Comparison of ENCODE assay signal across 1 cellular context in genomic region chr3:38133557-38134405, GRCh38.
TF ChIP-seq lines count a peak whose summit lies in the region.

No MANE protein-coding gene starts in this region.

TF ChIP-seq in HepG2, 621 proteins besides CTCF, POLR2A, EP300 and RAD21 (continued from another document and continues in another):
- TF ChIP-seq UBTF (CRISPR knock-in tag; IDR thresholded peaks at IDR 0.05), result peak; percentile 71; the same call in 1 of the 2 replicates
- TF ChIP-seq SAFB2 (CRISPR knock-in tag; IDR thresholded peaks at IDR 0.05; ENCODE audit: borderline replicate concordance, low read depth), result no peak
- TF ChIP-seq ZNF180 (CRISPR knock-in tag; IDR thresholded peaks at IDR 0.05; ENCODE audit: borderline replicate concordance, low read depth), result no peak
- peak; percentile 92 for TF ChIP-seq ZNF614 (CRISPR knock-in tag; IDR thresholded peaks at IDR 0.05; ENCODE audit: borderline replicate concordance)
- peak; percentile 99 for TF ChIP-seq RXRB (CRISPR knock-in tag; IDR thresholded peaks at IDR 0.05; ENCODE audit: borderline replicate concordance)
- no peak; the same call in 1 of the 2 replicates for TF ChIP-seq MED13 (CRISPR knock-in tag; IDR thresholded peaks at IDR 0.05)
- no peak; the same call in 1 of the 2 replicates for TF ChIP-seq ZFP90 (CRISPR knock-in tag; IDR thresholded peaks at IDR 0.05; ENCODE audit: borderline replicate concordance)
- TF ChIP-seq ZNF430 (CRISPR knock-in tag; IDR thresholded peaks at IDR 0.05), result peak; percentile 60; the same call in 1 of the 2 replicates
- TF ChIP-seq ARNT (IDR thresholded peaks at IDR 0.05), result no peak
- no peak for TF ChIP-seq TIGD3 (CRISPR knock-in tag; IDR thresholded peaks at IDR 0.05; ENCODE audit: borderline replicate concordance)
- TF ChIP-seq SP140L (CRISPR knock-in tag; IDR thresholded peaks at IDR 0.05; ENCODE audit: borderline replicate concordance), result 0 out of 2 replicates have a peak, but pooled peaks have one; percentile 49
- TF ChIP-seq ZNF737 (CRISPR knock-in tag; IDR thresholded peaks at IDR 0.05; ENCODE audit: borderline replicate concordance), result no peak
- no peak for TF ChIP-seq ZSCAN12 (CRISPR knock-in tag; IDR thresholded peaks at IDR 0.05)
- TF ChIP-seq SKI (IDR thresholded peaks at IDR 0.05; ENCODE audit: partially characterized antibody), result peak; percentile 59
- no peak for TF ChIP-seq ZFP62 (CRISPR knock-in tag; IDR thresholded peaks at IDR 0.05)
- no peak for TF ChIP-seq EZH2 (conservative IDR thresholded peaks at IDR 0.05; ENCODE audit: low read depth, low read length)
- TF ChIP-seq KLF15 (CRISPR knock-in tag; IDR thresholded peaks at IDR 0.05; ENCODE audit: borderline replicate concordance), result no peak
- no peak for TF ChIP-seq ZNF75D (CRISPR knock-in tag; IDR thresholded peaks at IDR 0.05; ENCODE audit: borderline replicate concordance)
- no peak for TF ChIP-seq GLMP (CRISPR knock-in tag; IDR thresholded peaks at IDR 0.05; ENCODE audit: borderline replicate concordance)
- TF ChIP-seq PRMT3 (CRISPR knock-in tag; IDR thresholded peaks at IDR 0.05; ENCODE audit: borderline replicate concordance, low read depth), result no peak
- peak; percentile 76 for TF ChIP-seq PHF5A (CRISPR knock-in tag; IDR thresholded peaks at IDR 0.05; ENCODE audit: low read depth, unreplicated experiment)
- TF ChIP-seq HES4 (CRISPR knock-in tag; IDR thresholded peaks at IDR 0.05; ENCODE audit: borderline replicate concordance), result no peak
- TF ChIP-seq ZNF607 (CRISPR knock-in tag; IDR thresholded peaks at IDR 0.05; ENCODE audit: borderline replicate concordance), result 0 out of 2 replicates have a peak, but pooled peaks have one; percentile 22
- TF ChIP-seq NR1H2 (CRISPR knock-in tag; IDR thresholded peaks at IDR 0.05; ENCODE audit: borderline replicate concordance, low read depth), result no peak
- no peak for TF ChIP-seq ZNF136 (CRISPR knock-in tag; IDR thresholded peaks at IDR 0.05; ENCODE audit: low read depth)
- TF ChIP-seq JUND (CRISPR knock-in tag; IDR thresholded peaks at IDR 0.05), result peak; percentile 98
- no peak for TF ChIP-seq PHF20 (CRISPR knock-in tag; IDR thresholded peaks at IDR 0.05)
- TF ChIP-seq ZNF619 (CRISPR knock-in tag; IDR thresholded peaks at IDR 0.05), result no peak
- TF ChIP-seq ARHGAP35 (CRISPR knock-in tag; IDR thresholded peaks at IDR 0.05; ENCODE audit: borderline replicate concordance), result no peak
- no peak for TF ChIP-seq ZNF777 (CRISPR knock-in tag; IDR thresholded peaks at IDR 0.05)
- peak; percentile 73; the same call in 1 of the 2 replicates for TF ChIP-seq ZBTB20 (CRISPR knock-in tag; IDR thresholded peaks at IDR 0.05; ENCODE audit: borderline replicate concordance, low read depth)
- no peak for TF ChIP-seq ZMYM3 (CRISPR knock-in tag; IDR thresholded peaks at IDR 0.05)
- TF ChIP-seq HMG20B (CRISPR knock-in tag; conservative IDR thresholded peaks at IDR 0.05), result no peak; the same call in 1 of the 2 replicates
- no peak for TF ChIP-seq ZNF263 (CRISPR knock-in tag; IDR thresholded peaks at IDR 0.05)
- no peak for TF ChIP-seq ZNF18 (CRISPR knock-in tag; IDR thresholded peaks at IDR 0.05; ENCODE audit: insufficient replicate concordance)
- TF ChIP-seq ZNF143 (CRISPR knock-in tag; IDR thresholded peaks at IDR 0.05), result no peak
- TF ChIP-seq NCOR1 (IDR thresholded peaks at IDR 0.05; ENCODE audit: borderline replicate concordance, low read length), result peak; percentile 96
- peak; percentile 63; the same call in 1 of the 2 replicates for TF ChIP-seq ZBTB25 (CRISPR knock-in tag; IDR thresholded peaks at IDR 0.05)
- no peak for TF ChIP-seq PAWR (CRISPR knock-in tag; IDR thresholded peaks at IDR 0.05; ENCODE audit: borderline replicate concordance)
- TF ChIP-seq HDAC1 (CRISPR knock-in tag; IDR thresholded peaks at IDR 0.05), result peak; percentile 73; the same call in 1 of the 2 replicates
- TF ChIP-seq IKZF5 (CRISPR knock-in tag; IDR thresholded peaks at IDR 0.05), result peak; percentile 88
- peak; percentile 1 to 31; a peak in 1 of 4 replicates for TF ChIP-seq MAFK (conservative IDR thresholded peaks at IDR 0.05 in 1 of 2, IDR thresholded peaks at IDR 0.05 in 1 of 2; ENCODE audit: low read length in 2 of 2)
- peak; percentile 34; the same call in 1 of the 2 replicates for TF ChIP-seq BATF2 (CRISPR knock-in tag; IDR thresholded peaks at IDR 0.05)
- TF ChIP-seq NONO (IDR thresholded peaks at IDR 0.05), result no peak
- TF ChIP-seq NONO (CRISPR knock-in tag; conservative IDR thresholded peaks at IDR 0.05), result peak; percentile 70; the same call in 1 of the 2 replicates
- peak; percentile 100 for TF ChIP-seq PAXIP1 (CRISPR knock-in tag; conservative IDR thresholded peaks at IDR 0.05)
- no peak for TF ChIP-seq ZNF841 (CRISPR knock-in tag; IDR thresholded peaks at IDR 0.05; ENCODE audit: borderline replicate concordance)
- TF ChIP-seq ZNF543 (CRISPR knock-in tag; IDR thresholded peaks at IDR 0.05), result peak; percentile 81; the same call in 1 of the 2 replicates
- no peak for TF ChIP-seq RARG (CRISPR knock-in tag; IDR thresholded peaks at IDR 0.05; ENCODE audit: low read depth)
- peak; percentile 18; the same call in 1 of the 2 replicates for TF ChIP-seq ZC3H4 (CRISPR knock-in tag; IDR thresholded peaks at IDR 0.05; ENCODE audit: borderline replicate concordance)
- no peak for TF ChIP-seq EED (CRISPR knock-in tag; IDR thresholded peaks at IDR 0.05)
- TF ChIP-seq DRAP1 (CRISPR knock-in tag; IDR thresholded peaks at IDR 0.05), result peak; percentile 88; the same call in 1 of the 2 replicates
- peak; percentile 84 for TF ChIP-seq TFE3 (CRISPR knock-in tag; IDR thresholded peaks at IDR 0.05)
- no peak for TF ChIP-seq ZNF780A (CRISPR knock-in tag; IDR thresholded peaks at IDR 0.05)
